Comparison of ENCODE assay signal across 2 cellular contexts in genomic region chr17:42079541-42079940, GRCh38.
A peak's percentile ranks its signal among the peaks of the same experiment; 100 is the strongest.
TF ChIP-seq lines count a peak whose summit lies in the region.

No MANE protein-coding gene starts in this region.

TF ChIP-seq in HEK293, 187 proteins besides CTCF, POLR2A, EP300 and RAD21:
- TF ChIP-seq, protein P1, sequence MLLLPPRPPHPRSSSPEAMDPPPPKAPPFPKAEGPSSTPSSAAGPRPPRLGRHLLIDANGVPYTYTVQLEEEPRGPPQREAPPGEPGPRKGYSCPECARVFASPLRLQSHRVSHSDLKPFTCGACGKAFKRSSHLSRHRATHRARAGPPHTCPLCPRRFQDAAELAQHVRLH (tag by site-specific recombination; IDR thresholded peaks at IDR 0.05), result 0 out of 2 replicates have a peak, but pooled peaks have one; percentile 17
- TF ChIP-seq, protein P2, sequence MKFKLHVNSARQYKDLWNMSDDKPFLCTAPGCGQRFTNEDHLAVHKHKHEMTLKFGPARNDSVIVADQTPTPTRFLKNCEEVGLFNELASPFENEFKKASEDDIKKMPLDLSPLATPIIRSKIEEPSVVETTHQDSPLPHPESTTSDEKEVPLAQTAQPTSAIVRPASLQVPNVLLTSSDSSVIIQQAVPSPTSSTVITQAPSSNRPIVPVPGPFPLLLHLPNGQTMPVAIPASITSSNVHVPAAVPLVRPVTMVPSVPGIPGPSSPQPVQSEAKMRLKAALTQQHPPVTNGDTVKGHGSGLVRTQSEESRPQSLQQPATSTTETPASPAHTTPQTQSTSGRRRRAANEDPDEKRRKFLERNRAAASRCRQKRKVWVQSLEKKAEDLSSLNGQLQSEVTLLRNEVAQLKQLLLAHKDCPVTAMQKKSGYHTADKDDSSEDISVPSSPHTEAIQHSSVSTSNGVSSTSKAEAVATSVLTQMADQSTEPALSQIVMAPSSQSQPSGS (tag by site-specific recombination; IDR thresholded peaks at IDR 0.05; ENCODE audit: low read depth), result peak; percentile 91
- no peak for TF ChIP-seq FEZF1 (tag by site-specific recombination; IDR thresholded peaks at IDR 0.05)
TF ChIP-seq in HEK293: peak in this region for 2.

TF ChIP-seq in GM12878, 131 proteins besides CTCF, POLR2A, EP300 and RAD21:
- TF ChIP-seq, protein P3, sequence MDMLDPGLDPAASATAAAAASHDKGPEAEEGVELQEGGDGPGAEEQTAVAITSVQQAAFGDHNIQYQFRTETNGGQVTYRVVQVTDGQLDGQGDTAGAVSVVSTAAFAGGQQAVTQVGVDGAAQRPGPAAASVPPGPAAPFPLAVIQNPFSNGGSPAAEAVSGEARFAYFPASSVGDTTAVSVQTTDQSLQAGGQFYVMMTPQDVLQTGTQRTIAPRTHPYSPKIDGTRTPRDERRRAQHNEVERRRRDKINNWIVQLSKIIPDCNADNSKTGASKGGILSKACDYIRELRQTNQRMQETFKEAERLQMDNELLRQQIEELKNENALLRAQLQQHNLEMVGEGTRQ (IDR thresholded peaks at IDR 0.05; ENCODE audit: borderline replicate concordance, low read depth, low read length), result no peak
- no peak for TF ChIP-seq EED (IDR thresholded peaks at IDR 0.05; ENCODE audit: low read depth)
- TF ChIP-seq ATF7 (IDR thresholded peaks at IDR 0.05; ENCODE audit: low read depth), result 0 out of 2 replicates have a peak, but pooled peaks have one; percentile 27
